Comparison of ENCODE assay signal across 1 cellular context in genomic region chr19:35380450-35381124, GRCh38.
TF ChIP-seq lines count a peak whose summit lies in the region.

No MANE protein-coding gene starts in this region.

TF ChIP-seq in K562, 482 proteins besides CTCF, POLR2A, EP300 and RAD21 (continued from another document and continues in another):
- no peak for TF ChIP-seq CHAMP1 (IDR thresholded peaks at IDR 0.05)
- no peak for TF ChIP-seq SPI1 (IDR thresholded peaks at IDR 0.05; ENCODE audit: borderline replicate concordance, low read depth, low read length)
- no peak for TF ChIP-seq SNRNP70 (optimal IDR thresholded peaks at IDR 0.05; ENCODE audit: low read depth, low read length)
- TF ChIP-seq ZNF124 (CRISPR knock-in tag; IDR thresholded peaks at IDR 0.05) = no peak
- no peak for TF ChIP-seq GMEB1 (CRISPR knock-in tag; IDR thresholded peaks at IDR 0.05)
- no peak; the same call in 1 of the 2 replicates for TF ChIP-seq ZNF583 (CRISPR knock-in tag; IDR thresholded peaks at IDR 0.05)
- no peak for TF ChIP-seq IRF1 (CRISPR knock-in tag; IDR thresholded peaks at IDR 0.05; ENCODE audit: borderline replicate concordance)
- no peak for TF ChIP-seq ZNF282 (CRISPR knock-in tag; IDR thresholded peaks at IDR 0.05)
- TF ChIP-seq BCOR (IDR thresholded peaks at IDR 0.05) = peak; percentile 74
- TF ChIP-seq ZNF146 (CRISPR knock-in tag; IDR thresholded peaks at IDR 0.05; ENCODE audit: unreplicated experiment) = no peak
- no peak for TF ChIP-seq TAF9B (IDR thresholded peaks at IDR 0.05; ENCODE audit: partially characterized antibody)
- TF ChIP-seq ZBTB1 (CRISPR knock-in tag; IDR thresholded peaks at IDR 0.05; ENCODE audit: borderline replicate concordance, low read depth) = no peak
- no peak for TF ChIP-seq MAFG (tag; conservative IDR thresholded peaks at IDR 0.05)
- TF ChIP-seq ZNF143 (CRISPR knock-in tag; IDR thresholded peaks at IDR 0.05) = no peak; the same call in 1 of the 2 replicates
- TF ChIP-seq THRB (CRISPR knock-in tag; conservative IDR thresholded peaks at IDR 0.05) = no peak
- no peak for TF ChIP-seq HNRNPL (IDR thresholded peaks at IDR 0.05; ENCODE audit: low read depth, low read length)
- TF ChIP-seq ZFP1 (CRISPR knock-in tag; IDR thresholded peaks at IDR 0.05) = no peak; the same call in 1 of the 2 replicates
- no peak for TF ChIP-seq TCF7L2 (IDR thresholded peaks at IDR 0.05; ENCODE audit: low read depth, low read length)
- no peak for TF ChIP-seq XRCC5 (IDR thresholded peaks at IDR 0.05; ENCODE audit: low read depth, low read length)
- TF ChIP-seq HDAC1 (IDR thresholded peaks at IDR 0.05) = peak; percentile 55 to 97; a peak in 3 of 4 replicates
- no peak; the same call in 1 of the 2 replicates for TF ChIP-seq ZBTB2 (IDR thresholded peaks at IDR 0.05)
- peak; percentile 80; the same call in 1 of the 2 replicates for TF ChIP-seq ZEB2 (IDR thresholded peaks at IDR 0.05)
- peak in 1 of 2 experiments; percentile 40; a peak in 1 of 4 replicates for TF ChIP-seq ZNF639 (CRISPR knock-in tag; conservative IDR thresholded peaks at IDR 0.05 in 1 of 2, IDR thresholded peaks at IDR 0.05 in 1 of 2)
- TF ChIP-seq ZNF277 (CRISPR knock-in tag; IDR thresholded peaks at IDR 0.05; ENCODE audit: borderline replicate concordance) = no peak
- TF ChIP-seq ZNF717 (CRISPR knock-in tag; IDR thresholded peaks at IDR 0.05) = no peak
- no peak for TF ChIP-seq HNRNPK (IDR thresholded peaks at IDR 0.05; ENCODE audit: low read depth, low read length, poor library complexity, severe bottlenecking)
- TF ChIP-seq RFX7 (CRISPR knock-in tag; IDR thresholded peaks at IDR 0.05) = no peak
- peak; percentile 97 for TF ChIP-seq MAX (CRISPR knock-in tag; IDR thresholded peaks at IDR 0.05)
- no peak for TF ChIP-seq ZNF780A (CRISPR knock-in tag; IDR thresholded peaks at IDR 0.05)
- no peak for TF ChIP-seq KLF13 (tag; IDR thresholded peaks at IDR 0.05; ENCODE audit: borderline replicate concordance, low read depth)
- peak; percentile 56 for TF ChIP-seq VEZF1 (CRISPR knock-in tag; IDR thresholded peaks at IDR 0.05)
- peak; percentile 42; the same call in 1 of the 2 replicates for TF ChIP-seq NFE2 (IDR thresholded peaks at IDR 0.05; ENCODE audit: low read depth)
- no peak for TF ChIP-seq ZNF12 (CRISPR knock-in tag; IDR thresholded peaks at IDR 0.05)
- TF ChIP-seq CEBPZ (IDR thresholded peaks at IDR 0.05; ENCODE audit: borderline replicate concordance, low read depth, low read length) = no peak
- TF ChIP-seq CBFB (CRISPR knock-in tag; IDR thresholded peaks at IDR 0.05) = no peak
- peak; percentile 99 for TF ChIP-seq CBFA2T3 (IDR thresholded peaks at IDR 0.05)
- TF ChIP-seq MLLT1 (IDR thresholded peaks at IDR 0.05) = peak in 1 of 2 experiments; percentile 13; a peak in 1 of 4 replicates
- peak; percentile 83 for TF ChIP-seq RFX1 (IDR thresholded peaks at IDR 0.05)
- no peak for TF ChIP-seq PATZ1 (CRISPR knock-in tag; IDR thresholded peaks at IDR 0.05; ENCODE audit: borderline replicate concordance)
- TF ChIP-seq ZNF778 (CRISPR knock-in tag; IDR thresholded peaks at IDR 0.05) = no peak
- TF ChIP-seq HES1 (IDR thresholded peaks at IDR 0.05; ENCODE audit: low read depth) = peak; percentile 67; the same call in 1 of the 2 replicates
- no peak for TF ChIP-seq ZNF239 (CRISPR knock-in tag; IDR thresholded peaks at IDR 0.05)
